13 cellular contexts compared by ENCODE assay signal in the genomic region with DNA sequence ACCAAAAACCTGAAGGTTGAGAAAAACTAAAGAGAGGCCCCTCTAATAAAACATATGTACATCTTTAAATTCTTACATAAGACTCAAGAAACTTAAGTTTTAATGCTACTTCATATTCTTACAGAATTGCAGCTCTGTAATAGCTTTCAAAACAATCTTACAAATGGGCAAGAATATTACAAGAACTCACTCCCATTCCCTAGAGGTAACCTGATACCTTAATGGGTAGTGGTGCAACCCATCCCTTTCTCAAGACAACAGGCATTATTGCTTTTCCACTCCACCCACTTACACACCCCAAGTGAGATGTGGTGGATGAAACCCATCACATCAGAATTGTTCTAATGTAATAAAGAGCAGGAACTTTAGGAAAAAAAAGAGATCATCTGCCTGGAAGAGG.
DNase-seq lines count a peak whose midpoint lies in the region; ATAC-seq and TF ChIP-seq lines count a peak whose summit lies in the region.
"Had no signal": no experiment of that assay in that cellular context is flagged by ENCODE, and none has a peak within 500 bp of the region (broad histone marks: within the 10 kb centered on the region; RNA-seq: fewer than 3 reads in every experiment).

No MANE protein-coding gene starts in this region.

- H3K36me3 Mint-ChIP-seq in central memory CD8-positive, alpha-beta T cell (ENCODE audit: insufficient read depth): peaks cover 6% of the 10 kb centered on the region
- H3K36me3 Mint-ChIP-seq in natural killer cell treated with Interleukin-12 subunit alpha and Interleukin-12 subunit beta and Interleukin-15 and Interleukin-18, amount 100 ng/mL, for 72 hours: peaks cover 4% of the 10 kb centered on the region

- no peak for ATAC-seq in central memory CD8-positive, alpha-beta T cell (replicated peaks; ENCODE audit: extremely low read depth, poor library complexity, severe bottlenecking)
- no peak for ATAC-seq in natural killer cell treated with Interleukin-12 subunit alpha and Interleukin-12 subunit beta and Interleukin-15 and Interleukin-18, amount 100 ng/mL, for 72 hours
- ATAC-seq in activated CD4-positive, CD25-positive, alpha-beta regulatory T cell treated with anti-CD3 and anti-CD28 coated beads, Interleukin-2, amount 50 U/mL, for 24 hours: no peak

- no peaks in the 10 kb centered on the region for H3K9me3 Mint-ChIP-seq in central memory CD8-positive, alpha-beta T cell
- H3K9me3 Mint-ChIP-seq in natural killer cell treated with Interleukin-12 subunit alpha and Interleukin-12 subunit beta and Interleukin-15 and Interleukin-18, amount 100 ng/mL, for 72 hours: peaks cover 3% of the 10 kb centered on the region

- peak overlapping the region; percentile 45 for H3K4me3 Mint-ChIP-seq in central memory CD8-positive, alpha-beta T cell
- H3K4me3 Mint-ChIP-seq in natural killer cell treated with Interleukin-12 subunit alpha and Interleukin-12 subunit beta and Interleukin-15 and Interleukin-18, amount 100 ng/mL, for 72 hours: peak overlapping the region; percentile 66

- peak overlapping the region; percentile 53 for H3K27ac ChIP-seq in AG04450 (ENCODE audit: low read depth, low read length)
- H3K27ac ChIP-seq in HL-60 (replicated peaks): peak overlapping the region; percentile 25

- no peak for TF ChIP-seq CTCF in AG04450 (IDR thresholded peaks at IDR 0.05; ENCODE audit: low read depth, low read length)
- no peak for TF ChIP-seq CTCF in HL-60 (IDR thresholded peaks at IDR 0.05; ENCODE audit: insufficient read depth, low read length)

- H3K27me3 ChIP-seq in AG04450 (ENCODE audit: control insufficient read depth, insufficient read depth, low read length) (no peaks in the 10 kb centered on the region), HL-60 (ENCODE audit: insufficient read depth, poor library complexity, severe bottlenecking) (no peaks in the 10 kb centered on the region)

- H3K4me1 Mint-ChIP-seq in central memory CD8-positive, alpha-beta T cell: peaks cover 84% of the 10 kb centered on the region
- H3K4me1 Mint-ChIP-seq in natural killer cell treated with Interleukin-12 subunit alpha and Interleukin-12 subunit beta and Interleukin-15 and Interleukin-18, amount 100 ng/mL, for 72 hours (ENCODE audit: low read depth in 2 of 2): peaks cover 75 to 82% of the 10 kb centered on the region in 2 donors

- DNase-seq in AG04450 (ENCODE audit: low read depth, low spot score): no peak
- peak in 1 of 2 experiments; percentile 56 for DNase-seq in HL-60 (ENCODE audit: low read depth in 1 of 2, low spot score in 1 of 2)
- DNase-seq in central memory CD8-positive, alpha-beta T cell (ENCODE audit: low spot score in 2 of 2): no peak
- no peak for DNase-seq in natural killer cell treated with Interleukin-12 subunit alpha and Interleukin-12 subunit beta and Interleukin-15 and Interleukin-18, amount 100 ng/mL, for 72 hours (ENCODE audit: low spot score)
- no peak for DNase-seq in NCI-H1436 (lab: John Stamatoyannopoulos, UW)
- no peak for DNase-seq in COLO829 (ENCODE audit: low spot score)
- no peak for DNase-seq in EL
- DNase-seq: COR-L47; cortex of kidney; hippocampal formation; NCI-H187 treated with DMSO at 0.1 percent for 48 hours; stimulated activated CD4-positive, alpha-beta T cell treated with anti-CD3 and anti-CD28 coated beads, Interleukin-12 subunit alpha, Interleukin-12 subunit beta, amount 100 ng/mL, for 4 hours had no signal

- CTCF ChIA-PET in AG04450 (lab: Charles Lee): no interaction called here

- peak overlapping the region; percentile 14 for H3K27ac Mint-ChIP-seq in central memory CD8-positive, alpha-beta T cell (ENCODE audit: low read depth)
- no peak overlapping the region for H3K27ac Mint-ChIP-seq in natural killer cell treated with Interleukin-12 subunit alpha and Interleukin-12 subunit beta and Interleukin-15 and Interleukin-18, amount 100 ng/mL, for 72 hours

- no peaks in the 10 kb centered on the region for H3K9me3 ChIP-seq in AG04450 (ENCODE audit: control insufficient read depth, insufficient read depth, low read length)

- POLR2A ChIA-PET in AG04450 (lab: Yijun Ruan, JAX): no interaction called here

- H3K27me3 Mint-ChIP-seq in central memory CD8-positive, alpha-beta T cell: no peaks in the 10 kb centered on the region
- H3K27me3 Mint-ChIP-seq in natural killer cell treated with Interleukin-12 subunit alpha and Interleukin-12 subunit beta and Interleukin-15 and Interleukin-18, amount 100 ng/mL, for 72 hours: no peaks in the 10 kb centered on the region

- no peak overlapping the region for H3K4me3 ChIP-seq in AG04450 (ENCODE audit: low read depth, low read length)
- no peak overlapping the region for H3K4me3 ChIP-seq in HL-60 (replicated peaks; ENCODE audit: insufficient read depth, low read length)
